Comparison of ENCODE assay signal across 8 cellular contexts in genomic region chr17:44778656-44779210, GRCh38. TPM values are rescaled to one million over a fixed set of nuclear protein-coding genes. Genes with fewer than 3 reads are reported as not detected.
DNase-seq lines count a peak whose midpoint lies in the region; ATAC-seq, FAIRE-seq and TF ChIP-seq lines count a peak whose summit lies in the region.

No MANE protein-coding gene starts in this region.

- H3K27me3 ChIP-seq in RWPE2 (ENCODE audit: insufficient read depth, poor library complexity, severe bottlenecking) = no peaks in the 10 kb centered on the region
- H3K27me3 ChIP-seq in stomach = peaks cover 0 to 22% (median 4%) of the 10 kb centered on the region in 3 donors

- H3K9me3 ChIP-seq in RWPE2 (ENCODE audit: severe bottlenecking) (no peaks in the 10 kb centered on the region), stomach (no peaks in the 10 kb centered on the region)

- DNase-seq in activated T-cell treated with anti-CD3 and anti-CD28 coated beads, Interleukin-2, amount 50 U/mL, for 24 hours = no peak
- no peak for DNase-seq in activated T-cell treated with anti-CD3 and anti-CD28 coated beads for 4 hours
- DNase-seq in RWPE2 (ENCODE audit: low spot score) = no peak
- DNase-seq in fibroblast of pulmonary artery (ENCODE audit: low read depth) = no peak
- DNase-seq in stomach = no peak
- no peak for DNase-seq in NCI-H1105 treated with DMSO at 0.1 percent for 48 hours (lab: John Stamatoyannopoulos, UW)
- DNase-seq in NCI-H2081 treated with DMSO at 0.1 percent for 48 hours (lab: John Stamatoyannopoulos, UW) = no peak
- no peak for DNase-seq in urothelium cell line (ENCODE audit: low spot score)

- TF ChIP-seq POLR2A in stomach (IDR thresholded peaks at IDR 0.05) = no peak

- H3K36me3 ChIP-seq in RWPE2 (ENCODE audit: low read depth) (no peaks in the 10 kb centered on the region), stomach (no peaks in the 10 kb centered on the region)

- ATAC-seq in RWPE2 (ENCODE audit: low read depth) = no peak

- no peak overlapping the region for H3K27ac ChIP-seq in RWPE2 (ENCODE audit: poor library complexity, severe bottlenecking)
- H3K27ac ChIP-seq in stomach = peak overlapping the region in 2 of 5 donors; percentile 40 to 72

- H3K27ac Mint-ChIP-seq in activated T-cell treated with anti-CD3 and anti-CD28 coated beads, Interleukin-2, amount 50 U/mL, for 24 hours = no peak overlapping the region

- no peak for TF ChIP-seq EP300 in stomach (IDR thresholded peaks at IDR 0.05)

- TF ChIP-seq CTCF in RWPE2 (IDR thresholded peaks at IDR 0.05; ENCODE audit: poor library complexity, severe bottlenecking) (no peak), fibroblast of pulmonary artery (IDR thresholded peaks at IDR 0.05; ENCODE audit: low read length, missing control alignments) (no peak), stomach (IDR thresholded peaks at IDR 0.05) (no peak)

- WGBS in stomach, 5 donors = 18 to 37% (median 27%) methylated on average over 6 to 10 of the region's 10 CpGs

- no peaks in the 10 kb centered on the region for H3K4me1 ChIP-seq in RWPE2 (ENCODE audit: insufficient read depth, poor library complexity, severe bottlenecking)
- peaks cover 28 to 59% (median 42%) of the 10 kb centered on the region in 4 donors for H3K4me1 ChIP-seq in stomach

- H3K4me3 ChIP-seq in RWPE2 (ENCODE audit: severe bottlenecking) = peak overlapping the region; percentile 32
- H3K4me3 ChIP-seq in fibroblast of pulmonary artery (replicated peaks; ENCODE audit: low read depth, low read length) = peak overlapping the region; percentile 54
- H3K4me3 ChIP-seq in stomach = peak overlapping the region in 3 of 4 donors; percentile 34 to 39 (median 34)

- intact Hi-C loops in stomach (cut with DNase I; ENCODE audit: low total_unique reads) = loop anchor here (5.0 to 10.0 kb wide), 2 partner anchors 84 to 246 kb away; no protein-coding TSS in a partner anchor

- no peak for FAIRE-seq in urothelium cell line (lab: Jason Lieb, UNC)

- H3K9me3 Mint-ChIP-seq in activated T-cell treated with anti-CD3 and anti-CD28 coated beads, Interleukin-2, amount 50 U/mL, for 24 hours = no peaks in the 10 kb centered on the region

- peaks cover 18% of the 10 kb centered on the region for H3K4me1 Mint-ChIP-seq in activated T-cell treated with anti-CD3 and anti-CD28 coated beads, Interleukin-2, amount 50 U/mL, for 24 hours (ENCODE audit: low read depth)

- H3K36me3 Mint-ChIP-seq in activated T-cell treated with anti-CD3 and anti-CD28 coated beads, Interleukin-2, amount 50 U/mL, for 24 hours (ENCODE audit: low read depth) = no peaks in the 10 kb centered on the region

- peak overlapping the region; percentile 41 for H3K4me3 Mint-ChIP-seq in activated T-cell treated with anti-CD3 and anti-CD28 coated beads, Interleukin-2, amount 50 U/mL, for 24 hours

- peaks cover 11% of the 10 kb centered on the region for H3K27me3 Mint-ChIP-seq in activated T-cell treated with anti-CD3 and anti-CD28 coated beads, Interleukin-2, amount 50 U/mL, for 24 hours

RNA-seq across cellular contexts. Expression of gene ADAM11, which starts 19.9 kb away (rescaled TPM):
- 10 to 100 TPM in 1 of 5 donors, 1 to 10 TPM in 1, under 1 TPM in 1, not detected in 2; 0.73 to 57.6 (median 1.7) TPM for total RNA-seq in stomach
- polyA plus RNA-seq in stomach = under 1 TPM in 2 of 3 donors, not detected in 1; 0.19 to 0.35 TPM

RNA-seq across cellular contexts. Expression of gene GJC1, which starts 51.4 kb away (rescaled TPM):
- 10 to 100 TPM in 4 of 5 donors, 1 to 10 TPM in 1; 9.7 to 53.1 (median 35.6) TPM for total RNA-seq in stomach
- 1 to 10 TPM in 1 of 3 donors, under 1 TPM in 2; 0.31 to 3.5 (median 0.62) TPM for polyA plus RNA-seq in stomach
